8 cellular contexts compared by ENCODE assay signal in the genomic region with DNA sequence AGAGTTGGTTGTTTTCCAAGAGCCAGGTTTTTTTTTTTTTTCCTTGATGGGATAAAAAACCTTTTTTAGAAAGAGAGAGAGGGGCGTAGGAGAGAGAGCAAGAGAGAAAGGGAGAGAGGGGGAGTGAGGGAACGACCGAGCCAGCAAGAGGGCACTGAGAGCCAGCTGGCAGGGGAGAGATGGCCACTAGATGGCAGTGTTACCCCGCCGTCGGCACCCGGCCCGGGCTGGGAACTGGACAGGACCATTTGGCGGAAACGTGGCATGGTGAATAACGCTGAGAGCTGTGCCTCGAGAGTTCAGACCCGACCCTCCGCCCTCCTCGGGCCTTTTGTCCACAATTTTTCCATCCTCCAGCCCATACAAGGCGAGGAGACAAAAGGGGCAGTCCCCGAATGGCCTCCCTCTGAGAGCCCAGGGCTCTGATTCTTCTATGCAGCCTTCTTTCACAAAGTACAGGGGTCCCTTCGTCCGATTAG.
DNase-seq lines count a peak whose midpoint lies in the region; ATAC-seq and TF ChIP-seq lines count a peak whose summit lies in the region.

No MANE protein-coding gene starts in this region.

- H3K4me3 ChIP-seq in HUES64 (ENCODE audit: low read length) (peak overlapping the region; percentile 38), OCI-LY3 (ENCODE audit: low read length) (peak overlapping the region; percentile 76), esophagus squamous epithelium (peak overlapping the region in 2 of 4 donors; percentile 29 to 48)

- H4K20me1 ChIP-seq in OCI-LY3 (ENCODE audit: insufficient read depth, low read length) = no peaks in the 10 kb centered on the region

- H3K4me2 ChIP-seq in OCI-LY3 (ENCODE audit: low read length) = peak overlapping the region; percentile 87

- H3K36me3 ChIP-seq in HUES64 (ENCODE audit: insufficient read depth, low read length) (no peaks in the 10 kb centered on the region), OCI-LY3 (replicated peaks; ENCODE audit: low read depth, low read length) (no peaks in the 10 kb centered on the region), esophagus squamous epithelium (no peaks in the 10 kb centered on the region)

- H3K4me3 Mint-ChIP-seq in naive B cell = peak overlapping the region; percentile 48 to 87 (median 67)

- intact Hi-C loops in esophagus squamous epithelium (cut with DNase I) = no loop called here

- H3K4me1 Mint-ChIP-seq in naive B cell = peaks cover 4 to 21% (median 17%) of the 10 kb centered on the region in 3 donors

- H3K27ac Mint-ChIP-seq in naive B cell = peak overlapping the region in 1 of 6 donors; percentile 80

- WGBS in HUES64 = 9% methylated on average over 19 of the region's 19 CpGs
- WGBS in esophagus squamous epithelium, 2 donors = 3 to 4% methylated on average over 14 to 19 of the region's 19 CpGs

- H3K27ac ChIP-seq in HUES64 (ENCODE audit: low read depth, low read length) = no peak overlapping the region
- no peak overlapping the region for H3K27ac ChIP-seq in OCI-LY3 (ENCODE audit: low read length)
- H3K27ac ChIP-seq in esophagus squamous epithelium = no peak overlapping the region

- TF ChIP-seq CTCF in OCI-LY3 (IDR thresholded peaks at IDR 0.05; ENCODE audit: low read depth, low read length) = peak; percentile 50
- peak in 5 of 6 experiments; percentile 81 to 89 (median 83) for TF ChIP-seq CTCF in esophagus squamous epithelium (IDR thresholded peaks at IDR 0.05)

- TF ChIP-seq POLR2A in esophagus squamous epithelium (IDR thresholded peaks at IDR 0.05) = no peak

- no peaks in the 10 kb centered on the region for H3K27me3 Mint-ChIP-seq in naive B cell

- H3K27me3 ChIP-seq in HUES64 (ENCODE audit: insufficient read depth, low read length) (0 out of 2 replicates have a peak, but pooled peaks cover 4% of the 10 kb centered on the region), OCI-LY3 (ENCODE audit: low read depth, low read length) (no peaks in the 10 kb centered on the region), esophagus squamous epithelium (peaks cover 0 to 6% (median 0%) of the 10 kb centered on the region in 4 donors)

- H2AFZ ChIP-seq in OCI-LY3 (ENCODE audit: low read depth, low read length) = peak overlapping the region; percentile 77

- H3K79me2 ChIP-seq in OCI-LY3 (ENCODE audit: low read length) = no peaks in the 10 kb centered on the region

- DNase-seq in DMS153 (lab: John Stamatoyannopoulos, UW) = peak; percentile 55
- DNase-seq in activated T-cell treated with anti-CD3 and anti-CD28 coated beads, Interleukin-2, amount 50 U/mL, for 1 hour = peak; percentile 79
- peak; percentile 7 for DNase-seq in esophagus squamous epithelium (lab: John Stamatoyannopoulos, UW)
- DNase-seq in naive B cell = peak; percentile 71
- peak; percentile 56 to 59 for DNase-seq in stimulated activated CD8-positive, alpha-beta memory T cell treated with anti-CD3 and anti-CD28 coated beads, Interleukin-7, amount 100 ng/mL, for 48 hours (ENCODE audit: extremely low read depth in 1 of 2, low read depth in 1 of 2)

- H3K9ac ChIP-seq in HUES64 (ENCODE audit: low read depth, low read length) = peak overlapping the region; percentile 64
- peak overlapping the region; percentile 60 for H3K9ac ChIP-seq in OCI-LY3 (ENCODE audit: low read length)

- H3K9me3 Mint-ChIP-seq in naive B cell = no peaks in the 10 kb centered on the region

- H3K36me3 Mint-ChIP-seq in naive B cell = no peaks in the 10 kb centered on the region

- H3K4me1 ChIP-seq in HUES64 (ENCODE audit: insufficient read depth, low read length) = peaks cover 19% of the 10 kb centered on the region
- H3K4me1 ChIP-seq in OCI-LY3 (ENCODE audit: low read length) = peaks cover 15% of the 10 kb centered on the region
- H3K4me1 ChIP-seq in esophagus squamous epithelium = peaks cover 3 to 11% (median 5%) of the 10 kb centered on the region in 3 donors

- ATAC-seq in GM21528 (IDR thresholded peaks at IDR 0.05; ENCODE audit: low FRiP score, unreplicated experiment) (peak; percentile 93), naive B cell (ENCODE audit: low read depth in 2 of 2) (peak; percentile 88 to 90)

- H3K9me3 ChIP-seq in HUES64 (ENCODE audit: insufficient read depth, low read depth, low read length) = no peaks in the 10 kb centered on the region
- H3K9me3 ChIP-seq in OCI-LY3 (ENCODE audit: insufficient read depth, low read length) = no peaks in the 10 kb centered on the region
- H3K9me3 ChIP-seq in esophagus squamous epithelium = no peaks in the 10 kb centered on the region

Comparison
In these comparisons a context has a peak if more than half of its experiments do, and no peak if none do; other contexts are left out.
1. DNase-seq: peak in every context shown above with its lines; median percentile 79 in activated T-cell treated with anti-CD3 and anti-CD28 coated beads, Interleukin-2, amount 50 U/mL, for 1 hour; 71 in naive B cell; 58 in stimulated activated CD8-positive, alpha-beta memory T cell treated with anti-CD3 and anti-CD28 coated beads, Interleukin-7, amount 100 ng/mL, for 48 hours; 55 in DMS153; 7 in esophagus squamous epithelium.